Comparison of ENCODE assay signal across 1 cellular context in the genomic region with DNA sequence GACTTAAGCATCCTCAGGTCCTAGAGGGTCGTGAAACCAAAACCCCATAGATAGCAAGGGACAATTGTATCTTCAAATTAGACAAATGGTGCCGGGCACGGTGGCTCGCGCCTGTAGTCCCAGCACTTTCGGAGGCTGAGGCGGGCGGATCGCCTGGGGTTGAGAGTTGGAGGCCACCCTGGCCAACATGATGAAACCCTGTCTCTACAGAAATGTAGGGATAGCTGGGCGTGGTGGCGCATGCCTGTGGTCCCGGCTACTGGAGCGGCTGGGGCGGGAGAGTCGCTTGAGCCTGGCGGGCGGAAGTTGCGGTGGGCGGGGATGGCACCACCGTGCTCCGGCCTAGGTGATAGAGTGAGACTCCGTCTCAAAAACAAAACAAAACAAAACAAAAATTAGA.
TF ChIP-seq lines count a peak whose summit lies in the region.

No MANE protein-coding gene starts in this region.

TF ChIP-seq in SK-N-SH treated with all-trans-retinoic acid at 6 μM for 48 hours, 23 proteins besides CTCF, POLR2A, EP300 and RAD21 (continued from another document):
- TF ChIP-seq ZNF8 (CRISPR knock-in tag; IDR thresholded peaks at IDR 0.05), result no peak
- no peak for TF ChIP-seq TOX (CRISPR knock-in tag; IDR thresholded peaks at IDR 0.05; ENCODE audit: borderline replicate concordance)
- no peak for TF ChIP-seq CSDC2 (CRISPR knock-in tag; IDR thresholded peaks at IDR 0.05)
- no peak for TF ChIP-seq SNAI2 (CRISPR knock-in tag; IDR thresholded peaks at IDR 0.05)
- TF ChIP-seq OSR1 (CRISPR knock-in tag; IDR thresholded peaks at IDR 0.05), result no peak
- no peak for TF ChIP-seq BACH2 (CRISPR knock-in tag; IDR thresholded peaks at IDR 0.05; ENCODE audit: borderline replicate concordance)
- no peak for TF ChIP-seq ZFP30 (CRISPR knock-in tag; IDR thresholded peaks at IDR 0.05)
